ENCODE assay signal across 8 cellular contexts in the genomic region with DNA sequence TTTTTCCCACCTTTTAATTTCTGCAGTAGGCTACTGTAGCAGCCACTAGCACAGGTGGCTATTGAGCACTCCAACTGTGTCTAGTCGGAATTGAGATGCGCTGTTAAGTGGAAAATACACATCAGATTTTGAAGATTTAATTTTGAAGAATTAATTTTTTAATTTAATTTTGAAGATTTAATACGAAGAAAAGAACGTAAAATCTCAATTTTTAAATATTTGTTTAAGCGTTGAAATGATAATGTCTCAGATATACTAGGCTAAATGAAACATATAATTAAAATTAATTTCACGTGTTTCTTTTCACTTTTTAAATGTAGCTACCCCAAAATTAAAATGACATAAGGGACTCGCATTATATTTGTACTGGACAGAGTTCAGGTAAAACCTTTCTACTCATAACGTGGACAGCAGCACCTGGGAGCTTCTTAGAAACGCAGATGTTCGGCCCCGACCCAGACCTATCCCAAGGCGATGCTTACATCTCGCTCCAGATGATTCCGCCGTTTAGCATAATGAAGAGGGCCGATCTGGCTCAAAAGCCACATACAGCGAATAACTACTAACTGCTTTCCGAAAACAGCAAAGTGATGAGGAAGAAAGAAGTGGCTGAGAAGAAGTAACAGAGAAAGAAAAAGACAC. TPM values are rescaled to one million over a fixed set of nuclear protein-coding genes. Genes with fewer than 3 reads are reported as not detected.
DNase-seq lines count a peak whose midpoint lies in the region; ATAC-seq, FAIRE-seq and TF ChIP-seq lines count a peak whose summit lies in the region.

No MANE protein-coding gene starts in this region.

- no peak for FAIRE-seq in D721Med (lab: Jason Lieb, UNC)

- H3K4me3 ChIP-seq in ascending aorta, result peak overlapping the region; percentile 93 to 100
- peak overlapping the region; percentile 95 to 98 for H3K4me3 ChIP-seq in stomach smooth muscle (ENCODE audit: low read length in 2 of 2)

- H3K27ac ChIP-seq in KOPT-K1 (ENCODE audit: low read depth, low read length, poor library complexity, severe bottlenecking), result peak overlapping the region; percentile 78
- peak overlapping the region; percentile 79 to 84 for H3K27ac ChIP-seq in ascending aorta
- peak overlapping the region; percentile 90 for H3K27ac ChIP-seq in stomach smooth muscle (ENCODE audit: low read length)

- TF ChIP-seq CTCF in ascending aorta (IDR thresholded peaks at IDR 0.05), result no peak
- TF ChIP-seq CTCF in D721Med (IDR thresholded peaks at IDR 0.05; ENCODE audit: insufficient read depth, missing control alignments), result no peak

- H3K4me1 ChIP-seq in ascending aorta, result peaks cover 4 to 18% of the 10 kb centered on the region in 2 donors
- peaks cover 20% of the 10 kb centered on the region for H3K4me1 ChIP-seq in stomach smooth muscle (ENCODE audit: control insufficient read depth, insufficient read depth, low read length)

- no peaks in the 10 kb centered on the region for H3K9me3 ChIP-seq in KOPT-K1 (ENCODE audit: insufficient read depth, low read length, poor library complexity, severe bottlenecking)
- no peaks in the 10 kb centered on the region for H3K9me3 ChIP-seq in ascending aorta
- H3K9me3 ChIP-seq in stomach smooth muscle (ENCODE audit: control insufficient read depth in 2 of 2, low read length in 2 of 2), result no peaks in the 10 kb centered on the region

- intact Hi-C loops in ascending aorta (cut with DNase I), result loop anchor here (5.0 to 10.0 kb wide), 3 partner anchors 121 to 914 kb away; partner anchors contain the start of gene SYNJ1

- peak overlapping the region; percentile 92 to 96 for H3K9ac ChIP-seq in stomach smooth muscle (ENCODE audit: low read length in 2 of 2)

- H3K27me3 ChIP-seq in ascending aorta, result no peaks in the 10 kb centered on the region
- H3K27me3 ChIP-seq in stomach smooth muscle (ENCODE audit: control insufficient read depth in 1 of 2, insufficient read depth in 2 of 2, low read length in 2 of 2), result no peaks in the 10 kb centered on the region

- H3K36me3 ChIP-seq in KOPT-K1 (ENCODE audit: insufficient read depth, low read length) (0 out of 2 replicates have a peak, but pooled peaks cover 6% of the 10 kb centered on the region), ascending aorta (no peaks in the 10 kb centered on the region), stomach smooth muscle (ENCODE audit: control insufficient read depth in 2 of 2, insufficient read depth in 2 of 2, low read length in 2 of 2) (no peaks in the 10 kb centered on the region)

- peak; percentile 37 for DNase-seq in D341Med (ENCODE audit: low spot score)
- DNase-seq in ascending aorta (ENCODE audit: low spot score in 2 of 2), result no peak
- DNase-seq in islet precursor cell, result peak; percentile 60
- DNase-seq in T1000 (lab: John Stamatoyannopoulos, UW), result no peak
- no peak for DNase-seq in D721Med (ENCODE audit: insufficient read length, low spot score)

- no peak for ATAC-seq in GM18907 (IDR thresholded peaks at IDR 0.05; ENCODE audit: unreplicated experiment)

RNA-seq across cellular contexts. Expression of gene CRYZL1, which starts 0.7 kb away (rescaled TPM):
- 20.0 TPM for total RNA-seq in ascending aorta

RNA-seq across cellular contexts. Expression of gene ITSN1, which starts 1.5 kb away (rescaled TPM):
- total RNA-seq in ascending aorta, result 95.0 TPM

RNA-seq across cellular contexts. Expression of gene DONSON, which starts 52.3 kb away (rescaled TPM):
- 0.53 TPM for total RNA-seq in ascending aorta

Comparison
In these comparisons a context has a peak if more than half of its experiments do, and no peak if none do; other contexts are left out.
1. DNase-seq: peak in D341Med (single experiment) and islet precursor cell (single experiment); none in ascending aorta (0 of 2), T1000 (single experiment) and D721Med (single experiment).
2. Peak in every context shown above with its lines, with median percentiles within 50 percentile points of each other: H3K27ac ChIP-seq.